In the genomic region with DNA sequence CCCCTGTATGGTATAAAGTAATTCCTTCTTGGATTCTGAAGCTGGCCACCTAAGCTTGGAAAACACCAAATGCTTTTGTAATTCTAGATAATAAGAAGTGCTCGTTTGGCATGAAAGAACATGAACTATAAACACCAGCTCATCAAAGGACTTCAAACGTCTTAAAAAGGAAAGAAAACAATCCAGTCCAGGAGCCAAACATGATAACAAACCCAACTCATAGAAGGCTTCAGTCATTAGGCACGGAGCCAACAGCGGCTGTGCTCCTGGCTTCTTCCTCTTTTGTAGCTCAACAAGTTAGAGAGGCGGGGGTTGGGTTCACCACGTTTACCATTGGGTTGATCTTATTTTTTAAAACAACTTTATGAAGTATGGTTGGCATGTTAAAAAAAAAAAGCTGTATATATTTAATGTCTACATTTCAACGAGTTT, we compare ENCODE assay signal across 1 cellular context.
A peak's percentile ranks its signal among the peaks of the same experiment; 100 is the strongest.
TF ChIP-seq lines count a peak whose summit lies in the region.

No MANE protein-coding gene starts in this region.

TF ChIP-seq in GM12878, 131 proteins besides CTCF, POLR2A, EP300 and RAD21 (continued from another document):
- TF ChIP-seq TCF7 (IDR thresholded peaks at IDR 0.05; ENCODE audit: borderline replicate concordance) (no peak), RUNX3 (IDR thresholded peaks at IDR 0.05; ENCODE audit: low read length) (peak; percentile 45; the same call in 1 of the 2 replicates), SPI1 (IDR thresholded peaks at IDR 0.05; ENCODE audit: borderline replicate concordance, insufficient read depth, low read depth, low read length) (peak; percentile 82), SUPT20H (IDR thresholded peaks at IDR 0.05; ENCODE audit: borderline replicate concordance, control insufficient read depth, low read depth, low read length) (no peak), TAF1 (IDR thresholded peaks at IDR 0.05; ENCODE audit: borderline replicate concordance, low read depth, low read length) (no peak), SP1 (IDR thresholded peaks at IDR 0.05; ENCODE audit: low read depth, low read length) (no peak), CREM (IDR thresholded peaks at IDR 0.05; ENCODE audit: low read depth) (no peak), CBX5 (IDR thresholded peaks at IDR 0.05; ENCODE audit: low read depth) (no peak), BCL11A (IDR thresholded peaks at IDR 0.05; ENCODE audit: low read depth, low read length) (0 out of 2 replicates have a peak, but pooled peaks have one; percentile 16), RELA (IDR thresholded peaks at IDR 0.05; ENCODE audit: borderline replicate concordance, partially characterized antibody) (no peak), NBN (IDR thresholded peaks at IDR 0.05) (no peak), WRNIP1 (IDR thresholded peaks at IDR 0.05; ENCODE audit: borderline replicate concordance, low read depth, low read length) (no peak), FOS (IDR thresholded peaks at IDR 0.05; ENCODE audit: borderline replicate concordance, extremely low read depth, insufficient read length) (no peak), SMAD1 (IDR thresholded peaks at IDR 0.05; ENCODE audit: low read depth, partially characterized antibody) (peak; percentile 82), PAX5 (IDR thresholded peaks at IDR 0.05; ENCODE audit: borderline replicate concordance, low read depth, low read length) (0 out of 2 replicates have a peak, but pooled peaks have one; percentile 30), CHD4 (IDR thresholded peaks at IDR 0.05) (no peak), YBX1 (IDR thresholded peaks at IDR 0.05) (no peak), RB1 (IDR thresholded peaks at IDR 0.05; ENCODE audit: borderline replicate concordance) (no peak)
- TF ChIP-seq, protein P1, sequence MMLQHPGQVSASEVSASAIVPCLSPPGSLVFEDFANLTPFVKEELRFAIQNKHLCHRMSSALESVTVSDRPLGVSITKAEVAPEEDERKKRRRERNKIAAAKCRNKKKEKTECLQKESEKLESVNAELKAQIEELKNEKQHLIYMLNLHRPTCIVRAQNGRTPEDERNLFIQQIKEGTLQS (IDR thresholded peaks at IDR 0.05; ENCODE audit: borderline replicate concordance, extremely low read depth, low read depth, low read length) = no peak
- TF ChIP-seq, protein P2, sequence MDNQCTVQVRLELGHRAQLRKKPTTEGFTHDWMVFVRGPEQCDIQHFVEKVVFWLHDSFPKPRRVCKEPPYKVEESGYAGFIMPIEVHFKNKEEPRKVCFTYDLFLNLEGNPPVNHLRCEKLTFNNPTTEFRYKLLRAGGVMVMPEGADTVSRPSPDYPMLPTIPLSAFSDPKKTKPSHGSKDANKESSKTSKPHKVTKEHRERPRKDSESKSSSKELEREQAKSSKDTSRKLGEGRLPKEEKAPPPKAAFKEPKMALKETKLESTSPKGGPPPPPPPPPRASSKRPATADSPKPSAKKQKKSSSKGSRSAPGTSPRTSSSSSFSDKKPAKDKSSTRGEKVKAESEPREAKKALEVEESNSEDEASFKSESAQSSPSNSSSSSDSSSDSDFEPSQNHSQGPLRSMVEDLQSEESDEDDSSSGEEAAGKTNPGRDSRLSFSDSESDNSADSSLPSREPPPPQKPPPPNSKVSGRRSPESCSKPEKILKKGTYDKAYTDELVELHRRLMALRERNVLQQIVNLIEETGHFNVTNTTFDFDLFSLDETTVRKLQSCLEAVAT (IDR thresholded peaks at IDR 0.05) = no peak
- TF ChIP-seq, protein P3, sequence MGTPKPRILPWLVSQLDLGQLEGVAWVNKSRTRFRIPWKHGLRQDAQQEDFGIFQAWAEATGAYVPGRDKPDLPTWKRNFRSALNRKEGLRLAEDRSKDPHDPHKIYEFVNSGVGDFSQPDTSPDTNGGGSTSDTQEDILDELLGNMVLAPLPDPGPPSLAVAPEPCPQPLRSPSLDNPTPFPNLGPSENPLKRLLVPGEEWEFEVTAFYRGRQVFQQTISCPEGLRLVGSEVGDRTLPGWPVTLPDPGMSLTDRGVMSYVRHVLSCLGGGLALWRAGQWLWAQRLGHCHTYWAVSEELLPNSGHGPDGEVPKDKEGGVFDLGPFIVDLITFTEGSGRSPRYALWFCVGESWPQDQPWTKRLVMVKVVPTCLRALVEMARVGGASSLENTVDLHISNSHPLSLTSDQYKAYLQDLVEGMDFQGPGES (IDR thresholded peaks at IDR 0.05) = no peak
- TF ChIP-seq, protein P4, sequence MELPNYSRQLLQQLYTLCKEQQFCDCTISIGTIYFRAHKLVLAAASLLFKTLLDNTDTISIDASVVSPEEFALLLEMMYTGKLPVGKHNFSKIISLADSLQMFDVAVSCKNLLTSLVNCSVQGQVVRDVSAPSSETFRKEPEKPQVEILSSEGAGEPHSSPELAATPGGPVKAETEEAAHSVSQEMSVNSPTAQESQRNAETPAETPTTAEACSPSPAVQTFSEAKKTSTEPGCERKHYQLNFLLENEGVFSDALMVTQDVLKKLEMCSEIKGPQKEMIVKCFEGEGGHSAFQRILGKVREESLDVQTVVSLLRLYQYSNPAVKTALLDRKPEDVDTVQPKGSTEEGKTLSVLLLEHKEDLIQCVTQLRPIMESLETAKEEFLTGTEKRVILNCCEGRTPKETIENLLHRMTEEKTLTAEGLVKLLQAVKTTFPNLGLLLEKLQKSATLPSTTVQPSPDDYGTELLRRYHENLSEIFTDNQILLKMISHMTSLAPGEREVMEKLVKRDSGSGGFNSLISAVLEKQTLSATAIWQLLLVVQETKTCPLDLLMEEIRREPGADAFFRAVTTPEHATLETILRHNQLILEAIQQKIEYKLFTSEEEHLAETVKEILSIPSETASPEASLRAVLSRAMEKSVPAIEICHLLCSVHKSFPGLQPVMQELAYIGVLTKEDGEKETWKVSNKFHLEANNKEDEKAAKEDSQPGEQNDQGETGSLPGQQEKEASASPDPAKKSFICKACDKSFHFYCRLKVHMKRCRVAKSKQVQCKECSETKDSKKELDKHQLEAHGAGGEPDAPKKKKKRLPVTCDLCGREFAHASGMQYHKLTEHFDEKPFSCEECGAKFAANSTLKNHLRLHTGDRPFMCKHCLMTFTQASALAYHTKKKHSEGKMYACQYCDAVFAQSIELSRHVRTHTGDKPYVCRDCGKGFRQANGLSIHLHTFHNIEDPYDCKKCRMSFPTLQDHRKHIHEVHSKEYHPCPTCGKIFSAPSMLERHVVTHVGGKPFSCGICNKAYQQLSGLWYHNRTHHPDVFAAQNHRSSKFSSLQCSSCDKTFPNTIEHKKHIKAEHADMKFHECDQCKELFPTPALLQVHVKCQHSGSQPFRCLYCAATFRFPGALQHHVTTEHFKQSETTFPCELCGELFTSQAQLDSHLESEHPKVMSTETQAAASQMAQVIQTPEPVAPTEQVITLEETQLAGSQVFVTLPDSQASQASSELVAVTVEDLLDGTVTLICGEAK (IDR thresholded peaks at IDR 0.05; ENCODE audit: borderline replicate concordance) = peak; percentile 67; the same call in 1 of the 2 replicates
- TF ChIP-seq, protein P5, sequence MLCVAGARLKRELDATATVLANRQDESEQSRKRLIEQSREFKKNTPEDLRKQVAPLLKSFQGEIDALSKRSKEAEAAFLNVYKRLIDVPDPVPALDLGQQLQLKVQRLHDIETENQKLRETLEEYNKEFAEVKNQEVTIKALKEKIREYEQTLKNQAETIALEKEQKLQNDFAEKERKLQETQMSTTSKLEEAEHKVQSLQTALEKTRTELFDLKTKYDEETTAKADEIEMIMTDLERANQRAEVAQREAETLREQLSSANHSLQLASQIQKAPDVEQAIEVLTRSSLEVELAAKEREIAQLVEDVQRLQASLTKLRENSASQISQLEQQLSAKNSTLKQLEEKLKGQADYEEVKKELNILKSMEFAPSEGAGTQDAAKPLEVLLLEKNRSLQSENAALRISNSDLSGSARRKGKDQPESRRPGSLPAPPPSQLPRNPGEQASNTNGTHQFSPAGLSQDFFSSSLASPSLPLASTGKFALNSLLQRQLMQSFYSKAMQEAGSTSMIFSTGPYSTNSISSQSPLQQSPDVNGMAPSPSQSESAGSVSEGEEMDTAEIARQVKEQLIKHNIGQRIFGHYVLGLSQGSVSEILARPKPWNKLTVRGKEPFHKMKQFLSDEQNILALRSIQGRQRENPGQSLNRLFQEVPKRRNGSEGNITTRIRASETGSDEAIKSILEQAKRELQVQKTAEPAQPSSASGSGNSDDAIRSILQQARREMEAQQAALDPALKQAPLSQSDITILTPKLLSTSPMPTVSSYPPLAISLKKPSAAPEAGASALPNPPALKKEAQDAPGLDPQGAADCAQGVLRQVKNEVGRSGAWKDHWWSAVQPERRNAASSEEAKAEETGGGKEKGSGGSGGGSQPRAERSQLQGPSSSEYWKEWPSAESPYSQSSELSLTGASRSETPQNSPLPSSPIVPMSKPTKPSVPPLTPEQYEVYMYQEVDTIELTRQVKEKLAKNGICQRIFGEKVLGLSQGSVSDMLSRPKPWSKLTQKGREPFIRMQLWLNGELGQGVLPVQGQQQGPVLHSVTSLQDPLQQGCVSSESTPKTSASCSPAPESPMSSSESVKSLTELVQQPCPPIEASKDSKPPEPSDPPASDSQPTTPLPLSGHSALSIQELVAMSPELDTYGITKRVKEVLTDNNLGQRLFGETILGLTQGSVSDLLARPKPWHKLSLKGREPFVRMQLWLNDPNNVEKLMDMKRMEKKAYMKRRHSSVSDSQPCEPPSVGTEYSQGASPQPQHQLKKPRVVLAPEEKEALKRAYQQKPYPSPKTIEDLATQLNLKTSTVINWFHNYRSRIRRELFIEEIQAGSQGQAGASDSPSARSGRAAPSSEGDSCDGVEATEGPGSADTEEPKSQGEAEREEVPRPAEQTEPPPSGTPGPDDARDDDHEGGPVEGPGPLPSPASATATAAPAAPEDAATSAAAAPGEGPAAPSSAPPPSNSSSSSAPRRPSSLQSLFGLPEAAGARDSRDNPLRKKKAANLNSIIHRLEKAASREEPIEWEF (IDR thresholded peaks at IDR 0.05; ENCODE audit: insufficient replicate concordance, low read depth, low read length) = no peak
